ENCODE assay signal across 26 cellular contexts in the genomic region with DNA sequence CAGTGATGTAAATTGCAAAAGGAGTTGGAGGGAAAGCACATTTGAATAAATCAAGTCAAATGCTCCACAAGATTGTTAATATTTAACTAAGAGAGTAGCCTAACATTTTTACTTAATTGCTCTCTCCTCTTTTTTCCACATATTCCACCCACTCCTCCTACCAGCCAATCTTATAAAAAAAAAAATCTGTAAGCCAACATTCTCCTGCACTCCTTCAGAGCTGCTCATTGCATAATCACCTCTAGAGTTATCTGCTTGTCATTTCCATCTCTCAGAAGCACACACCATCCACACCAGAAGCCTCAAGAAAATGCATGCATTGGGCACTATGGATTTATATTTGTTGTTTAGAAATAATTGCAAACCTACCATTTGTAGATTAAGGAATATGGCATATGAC.
"Had no signal": no experiment of that assay in that cellular context is flagged by ENCODE, and none has a peak within 500 bp of the region (broad histone marks: within the 10 kb centered on the region; RNA-seq: fewer than 3 reads in every experiment).

No MANE protein-coding gene starts in this region.

- ATAC-seq: activated CD8-positive, alpha-beta T cell treated with anti-CD3 and anti-CD28 coated beads for 36 hours; activated T-cell treated with anti-CD3 and anti-CD28 coated beads, Interleukin-2, amount 50 U/mL, for 72 hours; activated T-helper 17 cell treated with anti-CD3 and anti-CD28 coated beads, Interleukin-2, amount 50 U/mL, for 72 hours had no signal

- H3K9me3 Mint-ChIP-seq: activated CD4-positive, alpha-beta T cell treated with anti-CD3 and anti-CD28 coated beads, Interleukin-2, amount 10 ng/mL, durations not matched to agents 24 days and 14 days; activated naive CD8-positive, alpha-beta T cell treated with anti-CD3 and anti-CD28 coated beads for 36 hours; brain had no signal

- H3K27ac ChIP-seq: KMS-11 had no signal

- DNase-seq: activated CD4-positive, alpha-beta T cell treated with anti-CD3 and anti-CD28 coated beads, Interleukin-2, amount 10 ng/mL, durations not matched to agents 24 days and 14 days; activated CD4-positive, alpha-beta T cell treated with anti-CD3 and anti-CD28 coated beads, Interleukin-2, amount 50 U/mL, for 4 hours; activated CD8-positive, alpha-beta T cell treated with anti-CD3 and anti-CD28 coated beads for 36 hours; activated effector memory CD4-positive, alpha-beta T cell treated with anti-CD3 and anti-CD28 coated beads, Interleukin-2, amount 50 U/mL, for 16 hours; activated naive CD4-positive, alpha-beta T cell; activated naive CD4-positive, alpha-beta T cell treated with anti-CD3 and anti-CD28 coated beads, Interleukin-2, amount 50 U/mL, for 16 hours; activated naive CD8-positive, alpha-beta T cell treated with anti-CD3 and anti-CD28 coated beads for 36 hours; activated T-cell treated with anti-CD3 and anti-CD28 coated beads, Interleukin-2, amount 50 U/mL, for 1 hour; activated T-cell treated with anti-CD3 and anti-CD28 coated beads, Interleukin-2, amount 50 U/mL, for 72 hours; central memory CD4-positive, alpha-beta T cell; MM.1S; MV-4-11; NCI-H1092; NCI-H187; NCI-H2029 treated with DMSO at 0.1 percent for 48 hours; NCI-H2107; NCI-H2171; NCI-H510A; NCI-H748 treated with DMSO at 0.1 percent for 48 hours; NK-92 treated with Interleukin-12 subunit alpha and Interleukin-12 subunit beta, amount 100 ng/mL, for 24 hours; OCI-M1; Right ventricle myocardium superior; T1000 had no signal

- H3K4me3 Mint-ChIP-seq: activated CD4-positive, alpha-beta T cell treated with anti-CD3 and anti-CD28 coated beads, Interleukin-2, amount 10 ng/mL, durations not matched to agents 24 days and 14 days; activated CD8-positive, alpha-beta T cell treated with anti-CD3 and anti-CD28 coated beads for 36 hours; activated naive CD8-positive, alpha-beta T cell treated with anti-CD3 and anti-CD28 coated beads for 36 hours; activated T-cell treated with anti-CD3 and anti-CD28 coated beads, Interleukin-2, amount 50 U/mL, for 72 hours; activated T-helper 17 cell treated with anti-CD3 and anti-CD28 coated beads, Interleukin-2, amount 50 U/mL, for 72 hours; brain had no signal

- H3K4me1 Mint-ChIP-seq: activated CD4-positive, alpha-beta T cell treated with anti-CD3 and anti-CD28 coated beads, Interleukin-2, amount 10 ng/mL, durations not matched to agents 24 days and 14 days; activated naive CD8-positive, alpha-beta T cell treated with anti-CD3 and anti-CD28 coated beads for 36 hours; activated T-helper 17 cell treated with anti-CD3 and anti-CD28 coated beads, Interleukin-2, amount 50 U/mL, for 72 hours had no signal

- H3K4me2 ChIP-seq: KMS-11 had no signal

- H3K36me3 Mint-ChIP-seq: activated naive CD8-positive, alpha-beta T cell treated with anti-CD3 and anti-CD28 coated beads for 36 hours; brain had no signal

- H3K27ac Mint-ChIP-seq: activated CD4-positive, alpha-beta T cell treated with anti-CD3 and anti-CD28 coated beads, Interleukin-2, amount 10 ng/mL, durations not matched to agents 24 days and 14 days; activated CD8-positive, alpha-beta T cell treated with anti-CD3 and anti-CD28 coated beads for 36 hours; activated naive CD8-positive, alpha-beta T cell treated with anti-CD3 and anti-CD28 coated beads for 36 hours; activated T-cell treated with anti-CD3 and anti-CD28 coated beads, Interleukin-2, amount 50 U/mL, for 72 hours; activated T-helper 17 cell treated with anti-CD3 and anti-CD28 coated beads, Interleukin-2, amount 50 U/mL, for 72 hours had no signal

- H3K27me3 Mint-ChIP-seq: activated CD4-positive, alpha-beta T cell treated with anti-CD3 and anti-CD28 coated beads, Interleukin-2, amount 10 ng/mL, durations not matched to agents 24 days and 14 days; activated CD8-positive, alpha-beta T cell treated with anti-CD3 and anti-CD28 coated beads for 36 hours; activated naive CD8-positive, alpha-beta T cell treated with anti-CD3 and anti-CD28 coated beads for 36 hours; activated T-helper 17 cell treated with anti-CD3 and anti-CD28 coated beads, Interleukin-2, amount 50 U/mL, for 72 hours; brain had no signal

- H3K9ac ChIP-seq: KMS-11 had no signal
